Comparison of ENCODE assay signal across 23 cellular contexts in genomic region chr10:50544857-50545429, GRCh38.
A peak's percentile ranks its signal among the peaks of the same experiment; 100 is the strongest.
DNase-seq lines count a peak whose midpoint lies in the region; ATAC-seq, FAIRE-seq and TF ChIP-seq lines count a peak whose summit lies in the region.
"Had no signal": no experiment of that assay in that cellular context is flagged by ENCODE, and none has a peak within 500 bp of the region (broad histone marks: within the 10 kb centered on the region; RNA-seq: fewer than 3 reads in every experiment).

No MANE protein-coding gene starts in this region.

- POLR2A ChIA-PET in CD8-positive, alpha-beta memory T cell (lab: Charles Lee), result no interaction called here

- H2BK120ac ChIP-seq in mesendoderm (ENCODE audit: low read depth, low read length), result no peak overlapping the region

- no peak overlapping the region for H3K23ac ChIP-seq in mesendoderm (ENCODE audit: low read length)

- H3K79me2 ChIP-seq in mesendoderm (ENCODE audit: control insufficient read depth, insufficient read depth, low read length), result no peaks in the 10 kb centered on the region

- peaks cover 14% of the 10 kb centered on the region for H3K36me3 Mint-ChIP-seq in CD4-positive, CD25-positive, alpha-beta regulatory T cell
- H3K36me3 Mint-ChIP-seq in CD8-positive, alpha-beta memory T cell, result peaks cover 0 to 3% (median 3%) of the 10 kb centered on the region in 3 donors
- H3K36me3 Mint-ChIP-seq in activated T-helper 1 cell treated with anti-CD3 and anti-CD28 coated beads, Interleukin-12 subunit alpha, Interleukin-12 subunit beta, Interleukin-2, Interleukin-4 antibody, amounts not matched to agents 30 ng/mL and 10 ng/mL and 1 ng/mL, durations not matched to agents 14 hours and 24 hours and 36 hours (ENCODE audit: low read depth), result peaks cover 15% of the 10 kb centered on the region
- H3K36me3 Mint-ChIP-seq: immature natural killer cell had no signal

- peaks cover 4% of the 10 kb centered on the region for H3K27me3 Mint-ChIP-seq in CD4-positive, CD25-positive, alpha-beta regulatory T cell
- no peaks in the 10 kb centered on the region for H3K27me3 Mint-ChIP-seq in CD8-positive, alpha-beta memory T cell
- H3K27me3 Mint-ChIP-seq in activated T-helper 1 cell treated with anti-CD3 and anti-CD28 coated beads, Interleukin-12 subunit alpha, Interleukin-12 subunit beta, Interleukin-2, Interleukin-4 antibody, amounts not matched to agents 30 ng/mL and 10 ng/mL and 1 ng/mL, durations not matched to agents 14 hours and 24 hours and 36 hours (ENCODE audit: insufficient read depth), result no peaks in the 10 kb centered on the region
- H3K27me3 Mint-ChIP-seq: effector memory CD8-positive, alpha-beta T cell had no signal

- H3K56ac ChIP-seq in mesendoderm (ENCODE audit: low read length), result peak overlapping the region; percentile 22

- peak in 1 of 3 donors; percentile 64 for DNase-seq in CD4-positive, CD25-positive, alpha-beta regulatory T cell
- no peak for DNase-seq in CD8-positive, alpha-beta memory T cell
- no peak for DNase-seq in activated T-helper 1 cell treated with anti-CD3 and anti-CD28 coated beads, Interleukin-12 subunit alpha, Interleukin-12 subunit beta, Interleukin-2, Interleukin-4 antibody, amounts not matched to agents 30 ng/mL and 10 ng/mL and 1 ng/mL, durations not matched to agents 14 hours and 24 hours and 36 hours (ENCODE audit: low spot score)
- DNase-seq in mesendoderm, result no peak
- no peak for DNase-seq in islet precursor cell
- no peak for DNase-seq in H54 (ENCODE audit: insufficient read length, low spot score)
- DNase-seq in RCC 7860 (ENCODE audit: low spot score), result no peak
- DNase-seq: activated CD4-positive, CD25-positive, alpha-beta regulatory T cell; activated gamma-delta T cell treated with Interleukin-2 at 50 U/mL for 16 hours; effector memory CD8-positive, alpha-beta T cell; H7; head of caudate nucleus; immature natural killer cell; IMR-90; MG63; NCI-H146; NCI-H774; occipital lobe; PC-9; SJCRH30; thyroid gland had no signal

- no peak overlapping the region for H2AK5ac ChIP-seq in mesendoderm (ENCODE audit: low read length)

- H3K9me3 ChIP-seq in CD4-positive, CD25-positive, alpha-beta regulatory T cell (ENCODE audit: control insufficient read depth in 2 of 2, low read length in 2 of 2), result no peaks in the 10 kb centered on the region
- no peaks in the 10 kb centered on the region for H3K9me3 ChIP-seq in CD8-positive, alpha-beta memory T cell (ENCODE audit: low read length)
- H3K9me3 ChIP-seq: SJCRH30, thyroid gland had no signal

- H3K4me1 ChIP-seq in CD4-positive, CD25-positive, alpha-beta regulatory T cell (ENCODE audit: control insufficient read depth, insufficient read depth, low read length, poor library complexity, severe bottlenecking), result peaks cover 60% of the 10 kb centered on the region
- H3K4me1 ChIP-seq in CD8-positive, alpha-beta memory T cell (ENCODE audit: insufficient read depth, low read length), result peaks cover 26% of the 10 kb centered on the region
- H3K4me1 ChIP-seq in mesendoderm (ENCODE audit: control insufficient read depth, low read depth, low read length), result no peaks in the 10 kb centered on the region

- FAIRE-seq in H54 (lab: Jason Lieb, UNC), result no peak
- no peak for FAIRE-seq in RCC 7860 (lab: Jason Lieb, UNC)

- CTCF ChIA-PET in CD8-positive, alpha-beta memory T cell (lab: Charles Lee), result interaction anchor here (1.2 kb wide), 2 partner anchors 11 to 41 kb away, joined by 3 read pairs; no protein-coding TSS in a partner anchor

- H3K9me3 Mint-ChIP-seq in CD4-positive, CD25-positive, alpha-beta regulatory T cell, result peaks cover 0 to 8% (median 0%) of the 10 kb centered on the region in 7 donors
- peaks cover 0 to 2% (median 0%) of the 10 kb centered on the region in 5 donors for H3K9me3 Mint-ChIP-seq in CD8-positive, alpha-beta memory T cell
- peaks cover 29% of the 10 kb centered on the region for H3K9me3 Mint-ChIP-seq in activated T-helper 1 cell treated with anti-CD3 and anti-CD28 coated beads, Interleukin-12 subunit alpha, Interleukin-12 subunit beta, Interleukin-2, Interleukin-4 antibody, amounts not matched to agents 30 ng/mL and 10 ng/mL and 1 ng/mL, durations not matched to agents 14 hours and 24 hours and 36 hours
- H3K9me3 Mint-ChIP-seq: effector memory CD8-positive, alpha-beta T cell; immature natural killer cell had no signal

- H3K9ac ChIP-seq in mesendoderm (ENCODE audit: low read length), result no peak overlapping the region

- no peak overlapping the region for H3K4ac ChIP-seq in mesendoderm (ENCODE audit: low read depth, low read length)

- peak overlapping the region; percentile 52 to 90 (median 60) for H3K27ac Mint-ChIP-seq in CD4-positive, CD25-positive, alpha-beta regulatory T cell
- peak overlapping the region in 4 of 8 donors; percentile 3 to 68 (median 35) for H3K27ac Mint-ChIP-seq in CD8-positive, alpha-beta memory T cell
- peak overlapping the region; percentile 19 for H3K27ac Mint-ChIP-seq in activated T-helper 1 cell treated with anti-CD3 and anti-CD28 coated beads, Interleukin-12 subunit alpha, Interleukin-12 subunit beta, Interleukin-2, Interleukin-4 antibody, amounts not matched to agents 30 ng/mL and 10 ng/mL and 1 ng/mL, durations not matched to agents 14 hours and 24 hours and 36 hours
- H3K27ac Mint-ChIP-seq: T-helper 2 cell treated with Interferon-gamma antibody and Interleukin-4, amounts not matched to agents 5 μg/mL and 100 μg/mL, for 36 hours had no signal

- no peaks in the 10 kb centered on the region for H3K79me1 ChIP-seq in mesendoderm (ENCODE audit: low read length)

- H4K8ac ChIP-seq in mesendoderm (ENCODE audit: low read depth, low read length), result no peak overlapping the region

- no peak for TF ChIP-seq POLR2A in H54 (IDR thresholded peaks at IDR 0.05; ENCODE audit: low read depth, low read length)

- H3K4me3 Mint-ChIP-seq in CD4-positive, CD25-positive, alpha-beta regulatory T cell, result peak overlapping the region in 3 of 4 donors; percentile 26 to 58 (median 34)
- H3K4me3 Mint-ChIP-seq in CD8-positive, alpha-beta memory T cell, result peak overlapping the region in 5 of 7 donors; percentile 7 to 38 (median 18)
- H3K4me3 Mint-ChIP-seq in activated T-helper 1 cell treated with anti-CD3 and anti-CD28 coated beads, Interleukin-12 subunit alpha, Interleukin-12 subunit beta, Interleukin-2, Interleukin-4 antibody, amounts not matched to agents 30 ng/mL and 10 ng/mL and 1 ng/mL, durations not matched to agents 14 hours and 24 hours and 36 hours, result no peak overlapping the region
- H3K4me3 Mint-ChIP-seq: effector memory CD8-positive, alpha-beta T cell; immature natural killer cell; T-helper 2 cell treated with Interferon-gamma antibody and Interleukin-4, amounts not matched to agents 5 μg/mL and 100 μg/mL, for 36 hours had no signal

- intact Hi-C loops in activated T-helper 1 cell treated with anti-CD3 and anti-CD28 coated beads, Interleukin-12 subunit alpha, Interleukin-12 subunit beta, Interleukin-2, Interleukin-4 antibody, amounts not matched to agents 30 ng/mL and 10 ng/mL and 1 ng/mL, durations not matched to agents 14 hours and 24 hours and 36 hours (cut with micrococcal nuclease), result no loop called here

- H3K4me3 ChIP-seq in CD4-positive, CD25-positive, alpha-beta regulatory T cell (ENCODE audit: low read depth, low read length), result peak overlapping the region; percentile 20
- H3K4me3 ChIP-seq in CD8-positive, alpha-beta memory T cell (ENCODE audit: low read length), result no peak overlapping the region
- no peak overlapping the region for H3K4me3 ChIP-seq in mesendoderm (ENCODE audit: low read length)
- H3K4me3 ChIP-seq: MG63, PC-9, right atrium auricular region, SJCRH30, thyroid gland had no signal

- H3K4me2 ChIP-seq in mesendoderm (ENCODE audit: low read length), result no peak overlapping the region
- H3K4me2 ChIP-seq: PC-9 had no signal

- peak overlapping the region; percentile 55 for H3K18ac ChIP-seq in mesendoderm (ENCODE audit: low read length)

- no peak overlapping the region for H2BK5ac ChIP-seq in mesendoderm (ENCODE audit: low read length)

- peak; percentile 41 to 43 for ATAC-seq in CD4-positive, CD25-positive, alpha-beta regulatory T cell (ENCODE audit: low read depth in 2 of 2)
- ATAC-seq: effector memory CD8-positive, alpha-beta T cell had no signal

- H3K27me3 ChIP-seq in CD4-positive, CD25-positive, alpha-beta regulatory T cell (ENCODE audit: control insufficient read depth, insufficient read depth, low read length), result no peaks in the 10 kb centered on the region
- H3K27me3 ChIP-seq in CD8-positive, alpha-beta memory T cell (ENCODE audit: insufficient read depth, low read length, poor library complexity, severe bottlenecking), result no peaks in the 10 kb centered on the region
- H3K27me3 ChIP-seq in mesendoderm (ENCODE audit: insufficient read depth, low read length, poor library complexity), result no peaks in the 10 kb centered on the region
- H3K27me3 ChIP-seq: MG63, right atrium auricular region, SJCRH30, thyroid gland had no signal

- no CpG with 5 or more reads among the region's 6 CpGs for WGBS in mesendoderm (ENCODE audit: extremely low coverage, insufficient coverage, low lambda C conversion rate)

- no peak overlapping the region for H4K5ac ChIP-seq in mesendoderm (ENCODE audit: low read length)

- no peak overlapping the region for H2BK15ac ChIP-seq in mesendoderm (replicated peaks; ENCODE audit: low read depth)

- H3K36me3 ChIP-seq in CD4-positive, CD25-positive, alpha-beta regulatory T cell (ENCODE audit: control insufficient read depth, insufficient read depth, low read length), result no peaks in the 10 kb centered on the region
- no peaks in the 10 kb centered on the region for H3K36me3 ChIP-seq in CD8-positive, alpha-beta memory T cell (ENCODE audit: insufficient read depth, low read length)
- no peaks in the 10 kb centered on the region for H3K36me3 ChIP-seq in mesendoderm (ENCODE audit: control insufficient read depth, insufficient read depth, low read length)
- H3K36me3 ChIP-seq: right atrium auricular region, SJCRH30, thyroid gland had no signal

- H3K27ac ChIP-seq in CD4-positive, CD25-positive, alpha-beta regulatory T cell (ENCODE audit: insufficient read depth, low read length, poor library complexity, severe bottlenecking), result no peak overlapping the region
- no peak overlapping the region for H3K27ac ChIP-seq in CD8-positive, alpha-beta memory T cell (ENCODE audit: low read depth, low read length)
- H3K27ac ChIP-seq in mesendoderm (ENCODE audit: low read depth, low read length), result no peak overlapping the region
- H3K27ac ChIP-seq: PC-9, right atrium auricular region, SJCRH30, thyroid gland had no signal

- peaks cover 64 to 92% (median 86%) of the 10 kb centered on the region in 4 donors for H3K4me1 Mint-ChIP-seq in CD4-positive, CD25-positive, alpha-beta regulatory T cell
- H3K4me1 Mint-ChIP-seq in CD8-positive, alpha-beta memory T cell, result peaks cover 64 to 88% (median 82%) of the 10 kb centered on the region in 3 donors
- peaks cover 58% of the 10 kb centered on the region for H3K4me1 Mint-ChIP-seq in activated T-helper 1 cell treated with anti-CD3 and anti-CD28 coated beads, Interleukin-12 subunit alpha, Interleukin-12 subunit beta, Interleukin-2, Interleukin-4 antibody, amounts not matched to agents 30 ng/mL and 10 ng/mL and 1 ng/mL, durations not matched to agents 14 hours and 24 hours and 36 hours (ENCODE audit: low read depth)
